In the genomic region with DNA sequence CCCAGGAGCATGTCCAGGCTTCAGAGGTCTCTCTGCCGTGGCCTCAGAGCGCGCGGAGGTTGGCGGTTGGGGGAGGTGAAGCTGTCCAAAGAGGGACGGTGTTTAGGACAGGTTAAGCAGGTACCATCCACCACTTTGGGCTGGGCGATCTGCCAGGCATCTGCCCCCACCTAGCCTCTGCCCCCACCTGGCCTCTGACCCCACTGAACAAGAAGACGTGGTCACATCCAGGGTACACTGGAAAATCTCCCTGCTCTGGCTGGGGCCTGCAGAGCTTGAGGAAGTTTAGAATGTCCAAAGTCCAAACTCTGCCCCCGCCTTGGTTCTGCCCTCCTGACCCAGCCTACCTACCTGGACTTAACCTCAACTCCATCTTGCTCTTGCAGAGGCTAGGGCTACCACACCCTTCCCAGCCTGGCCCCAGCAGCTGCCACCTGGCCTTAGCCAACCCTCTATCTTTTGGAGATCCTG, we compare ENCODE assay signal across 1 cellular context.
TF ChIP-seq lines count a peak whose summit lies in the region.

No MANE protein-coding gene starts in this region.

TF ChIP-seq in HepG2, 621 proteins besides CTCF, POLR2A, EP300 and RAD21:
- TF ChIP-seq ZNF772 (CRISPR knock-in tag; IDR thresholded peaks at IDR 0.05), result peak; percentile 37; the same call in 1 of the 2 replicates
- TF ChIP-seq ADNP (CRISPR knock-in tag; IDR thresholded peaks at IDR 0.05), result no peak
- 0 out of 2 replicates have a peak, but pooled peaks have one; percentile 36 for TF ChIP-seq ZNF746 (CRISPR knock-in tag; IDR thresholded peaks at IDR 0.05)
- TF ChIP-seq FOXK2 (IDR thresholded peaks at IDR 0.05), result no peak
